11 cellular contexts compared by ENCODE assay signal in genomic region chr6:141610741-141611140, GRCh38.
A peak's percentile ranks its signal among the peaks of the same experiment; 100 is the strongest.
DNase-seq lines count a peak whose midpoint lies in the region; FAIRE-seq and TF ChIP-seq lines count a peak whose summit lies in the region.
"Had no signal": no experiment of that assay in that cellular context is flagged by ENCODE, and none has a peak within 500 bp of the region (broad histone marks: within the 10 kb centered on the region; RNA-seq: fewer than 3 reads in every experiment).

No MANE protein-coding gene starts in this region.

- H3K27ac Mint-ChIP-seq in astrocyte (ENCODE audit: unreplicated experiment) = no peak overlapping the region
- no peak overlapping the region for H3K27ac Mint-ChIP-seq in CD14-positive monocyte
- H3K27ac Mint-ChIP-seq: activated T-helper 1 cell treated with anti-CD3 and anti-CD28 coated beads, Interleukin-12 subunit alpha, Interleukin-12 subunit beta, Interleukin-2, Interleukin-4 antibody, amounts not matched to agents 30 ng/mL and 10 ng/mL and 1 ng/mL, durations not matched to agents 14 hours and 24 hours and 36 hours; CD4-positive, alpha-beta memory T cell; nephron had no signal

- no peak overlapping the region for H3K4me3 ChIP-seq in astrocyte (ENCODE audit: insufficient read depth, low read depth, low read length)
- H3K4me3 ChIP-seq in keratinocyte (ENCODE audit: control insufficient read depth in 2 of 3, extremely low read depth in 1 of 3, insufficient read depth in 2 of 3, low read depth in 1 of 3, low read length in 3 of 3) = no peak overlapping the region

- H3K9me3 ChIP-seq in astrocyte (ENCODE audit: insufficient read depth, low read depth, low read length) (no peaks in the 10 kb centered on the region), keratinocyte (ENCODE audit: control insufficient read depth, low read depth, low read length) (no peaks in the 10 kb centered on the region)

- no peaks in the 10 kb centered on the region for H3K36me3 ChIP-seq in astrocyte (ENCODE audit: insufficient read depth, low read length)
- no peaks in the 10 kb centered on the region for H3K36me3 ChIP-seq in keratinocyte (ENCODE audit: control insufficient read depth in 2 of 2, extremely low read depth in 1 of 2, insufficient read depth in 2 of 2, low read length in 2 of 2)

- dilution Hi-C loops in keratinocyte (cut with MboI; ENCODE audit: extremely low pct_ligation_motif_present, low sequenced_read_pairs) = no loop called here

- H3K27ac ChIP-seq in astrocyte (ENCODE audit: low read depth, low read length) = no peak overlapping the region
- no peak overlapping the region for H3K27ac ChIP-seq in keratinocyte (ENCODE audit: control insufficient read depth, insufficient read depth, low read length)

- H3K4me1 Mint-ChIP-seq in astrocyte (ENCODE audit: low read depth, unreplicated experiment) (no peaks in the 10 kb centered on the region), CD14-positive monocyte (no peaks in the 10 kb centered on the region)
- H3K4me1 Mint-ChIP-seq: CD4-positive, alpha-beta memory T cell; nephron had no signal

- no peaks in the 10 kb centered on the region for H4K20me1 ChIP-seq in astrocyte (ENCODE audit: insufficient read depth, low read length)
- H4K20me1 ChIP-seq in keratinocyte (ENCODE audit: control insufficient read depth, extremely low read depth, insufficient read depth, low read length) = no peaks in the 10 kb centered on the region

- intact Hi-C loops in CD14-positive monocyte (cut with micrococcal nuclease) = no loop called here

- H3K79me2 ChIP-seq in astrocyte (ENCODE audit: insufficient read depth, low read length) (no peaks in the 10 kb centered on the region), keratinocyte (ENCODE audit: control insufficient read depth, insufficient read depth, low read length) (no peaks in the 10 kb centered on the region)

- H2AFZ ChIP-seq in astrocyte (ENCODE audit: low read depth, low read length) = no peak overlapping the region
- no peak overlapping the region for H2AFZ ChIP-seq in keratinocyte (ENCODE audit: control insufficient read depth, low read length)

- no peaks in the 10 kb centered on the region for H3K4me1 ChIP-seq in astrocyte (ENCODE audit: insufficient read depth, low read length)
- H3K4me1 ChIP-seq in keratinocyte (ENCODE audit: control insufficient read depth, extremely low read depth, insufficient read depth, low read length) = no peaks in the 10 kb centered on the region

- TF ChIP-seq CTCF in astrocyte (IDR thresholded peaks at IDR 0.05; ENCODE audit: insufficient read depth, low read depth, low read length) (peak; percentile 28), keratinocyte (optimal IDR thresholded peaks at IDR 0.05 in 1 of 3, IDR thresholded peaks at IDR 0.05 in 1 of 3, conservative IDR thresholded peaks at IDR 0.05 in 1 of 3; ENCODE audit: extremely low read depth in 1 of 3, insufficient read depth in 2 of 3, low read length in 3 of 3) (peak; percentile 23 to 37 (median 34)), CD14-positive monocyte (IDR thresholded peaks at IDR 0.05) (no peak)

- FAIRE-seq in astrocyte (lab: Jason Lieb, UNC) (no peak), keratinocyte (lab: Jason Lieb, UNC) (no peak), H54 (lab: Jason Lieb, UNC) (no peak)

- H3K4me2 ChIP-seq in astrocyte (ENCODE audit: low read length) (no peak overlapping the region), keratinocyte (ENCODE audit: control insufficient read depth, extremely low read depth, insufficient read depth, low read depth, low read length) (no peak overlapping the region)

- H3K9ac ChIP-seq in astrocyte (ENCODE audit: low read length) (no peak overlapping the region), keratinocyte (ENCODE audit: control insufficient read depth, extremely low read depth, insufficient read depth, low read length) (no peak overlapping the region)

- DNase-seq in AG08396 (ENCODE audit: low spot score) = peak; percentile 32
- peak; percentile 5 for DNase-seq in HPDE6-E6E7 (ENCODE audit: extremely low spot score)
- DNase-seq in astrocyte (ENCODE audit: low read depth) = peak; percentile 3
- no peak for DNase-seq in keratinocyte (ENCODE audit: low read depth, low spot score)
- no peak for DNase-seq in CD14-positive monocyte (ENCODE audit: low spot score)
- DNase-seq in cerebellar nuclear complex (lab: John Stamatoyannopoulos, UW) = no peak
- no peak for DNase-seq in H54 (ENCODE audit: insufficient read length, low spot score)
- DNase-seq in cerebellum (ENCODE audit: low spot score) = no peak
- DNase-seq: CD4-positive, alpha-beta memory T cell had no signal

- no peak for TF ChIP-seq POLR2A in H54 (IDR thresholded peaks at IDR 0.05; ENCODE audit: low read depth, low read length)

- H3K27me3 ChIP-seq in astrocyte (ENCODE audit: insufficient read depth, low read length) (no peaks in the 10 kb centered on the region), keratinocyte (ENCODE audit: control insufficient read depth, extremely low read depth, insufficient read depth, low read length) (no peaks in the 10 kb centered on the region)

- H3K4me3 Mint-ChIP-seq in astrocyte (ENCODE audit: unreplicated experiment) = no peak overlapping the region
- H3K4me3 Mint-ChIP-seq in CD14-positive monocyte = no peak overlapping the region
- H3K4me3 Mint-ChIP-seq: activated T-helper 1 cell treated with anti-CD3 and anti-CD28 coated beads, Interleukin-12 subunit alpha, Interleukin-12 subunit beta, Interleukin-2, Interleukin-4 antibody, amounts not matched to agents 30 ng/mL and 10 ng/mL and 1 ng/mL, durations not matched to agents 14 hours and 24 hours and 36 hours; CD4-positive, alpha-beta memory T cell; nephron had no signal

- H3K27me3 Mint-ChIP-seq in astrocyte (ENCODE audit: low read depth, unreplicated experiment) (no peaks in the 10 kb centered on the region), CD14-positive monocyte (ENCODE audit: low read depth in 3 of 3) (no peaks in the 10 kb centered on the region)

- H3K9me3 Mint-ChIP-seq in astrocyte (ENCODE audit: unreplicated experiment) (peaks cover 4% of the 10 kb centered on the region), CD14-positive monocyte (peaks cover 2 to 12% (median 8%) of the 10 kb centered on the region in 7 donors)
- H3K9me3 Mint-ChIP-seq: activated T-helper 1 cell treated with anti-CD3 and anti-CD28 coated beads, Interleukin-12 subunit alpha, Interleukin-12 subunit beta, Interleukin-2, Interleukin-4 antibody, amounts not matched to agents 30 ng/mL and 10 ng/mL and 1 ng/mL, durations not matched to agents 14 hours and 24 hours and 36 hours had no signal

- H3K9me1 ChIP-seq in keratinocyte (ENCODE audit: control insufficient read depth, extremely low read depth, insufficient read depth, low read length) = no peaks in the 10 kb centered on the region

- no peaks in the 10 kb centered on the region for H3K36me3 Mint-ChIP-seq in astrocyte (ENCODE audit: low read depth, unreplicated experiment)
- H3K36me3 Mint-ChIP-seq in CD14-positive monocyte = no peaks in the 10 kb centered on the region
- H3K36me3 Mint-ChIP-seq: CD4-positive, alpha-beta memory T cell had no signal

Comparison
In these comparisons a context has a peak if more than half of its experiments do, and no peak if none do; other contexts are left out.
1. DNase-seq: peak in AG08396 (single experiment), HPDE6-E6E7 (single experiment) and astrocyte (single experiment); none in keratinocyte (single experiment), CD14-positive monocyte (single experiment), cerebellar nuclear complex (0 of 2), H54 (single experiment) and cerebellum (single experiment).